10 cellular contexts compared by ENCODE assay signal in the genomic region with DNA sequence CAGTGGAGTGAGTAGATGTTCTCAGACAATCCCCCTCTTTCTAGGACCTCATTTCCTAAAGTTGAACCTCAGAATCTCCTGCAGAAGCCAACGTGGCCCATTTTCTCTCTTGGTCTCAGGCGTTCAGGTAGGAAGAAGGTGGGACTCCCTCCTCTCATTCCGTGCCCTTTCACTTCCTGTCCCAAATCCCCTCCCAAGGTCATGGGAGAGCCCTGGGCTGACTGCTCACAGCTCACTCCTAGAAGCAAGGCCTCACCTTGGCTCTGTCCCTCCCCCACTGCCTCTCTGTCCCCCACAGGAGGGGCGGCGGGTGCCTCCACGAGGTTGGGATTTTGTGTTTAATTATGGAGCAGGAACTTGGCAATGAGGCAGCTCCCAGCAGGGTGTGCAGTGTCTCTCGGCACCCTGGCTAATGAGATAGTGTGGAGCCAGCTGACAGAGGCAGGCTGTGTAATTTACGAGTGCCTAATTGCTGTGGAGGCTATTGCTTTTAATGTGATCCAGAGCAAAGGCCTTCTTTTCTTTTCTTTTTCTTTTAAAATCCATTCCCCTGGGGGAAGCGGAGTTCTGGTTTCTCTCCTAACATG.
DNase-seq lines count a peak whose midpoint lies in the region; ATAC-seq and TF ChIP-seq lines count a peak whose summit lies in the region.
"Had no signal": no experiment of that assay in that cellular context is flagged by ENCODE, and none has a peak within 500 bp of the region (broad histone marks: within the 10 kb centered on the region; RNA-seq: fewer than 3 reads in every experiment).

No MANE protein-coding gene starts in this region.

- CTCF ChIA-PET in RWPE1 (lab: Yijun Ruan, JAX) = interaction anchor here (0.6 to 3.4 kb wide), 3 partner anchors 10 to 159 kb away, joined by 5 to 22 read pairs (median 6); no protein-coding TSS in a partner anchor

- H3K27ac ChIP-seq in RWPE1 = peak overlapping the region; percentile 32; the same call in 1 of the 2 replicates
- H3K27ac ChIP-seq: skin epidermis had no signal

- peak; percentile 74 for DNase-seq in COLO668 (lab: John Stamatoyannopoulos, UW; ENCODE audit: unreplicated experiment)
- peak; percentile 96 for DNase-seq in NCI-H146 (lab: John Stamatoyannopoulos, UW)
- DNase-seq in RWPE1 (ENCODE audit: low spot score) = no peak
- DNase-seq in islet precursor cell = peak; percentile 75
- no peak for DNase-seq in DMS53 (lab: John Stamatoyannopoulos, UW)
- no peak for DNase-seq in GF-D8 (lab: John Stamatoyannopoulos, UW)
- no peak for DNase-seq in HK-2 (ENCODE audit: unreplicated experiment)
- DNase-seq: T-helper 17 cell had no signal

- TF ChIP-seq CTCF in RWPE1 (conservative IDR thresholded peaks at IDR 0.05; ENCODE audit: low read depth) = no peak

- ATAC-seq in HG03196 (IDR thresholded peaks at IDR 0.05; ENCODE audit: unreplicated experiment) = no peak
- ATAC-seq: T-helper 17 cell had no signal

- POLR2A ChIA-PET in RWPE1 (lab: Yijun Ruan, JAX; ENCODE audit: low non-redundant PET) = no interaction called here

Comparison
In these comparisons a context has a peak if more than half of its experiments do, and no peak if none do; other contexts are left out.
1. DNase-seq: peak in COLO668 (single experiment), NCI-H146 (single experiment) and islet precursor cell (single experiment); none in RWPE1 (single experiment), DMS53 (single experiment), GF-D8 (single experiment) and HK-2 (single experiment).